11 cellular contexts compared by ENCODE assay signal in genomic region chr3:4754180-4755086, GRCh38.
A peak's percentile ranks its signal among the peaks of the same experiment; 100 is the strongest.
DNase-seq lines count a peak whose midpoint lies in the region; ATAC-seq lines count a peak whose summit lies in the region.
"Had no signal": no experiment of that assay in that cellular context is flagged by ENCODE, and none has a peak within 500 bp of the region (broad histone marks: within the 10 kb centered on the region; RNA-seq: fewer than 3 reads in every experiment).

No MANE protein-coding gene starts in this region.

- DNase-seq in activated CD8-positive, alpha-beta memory T cell treated with anti-CD3 and anti-CD28 coated beads, Interleukin-2, amount 10 ng/mL, durations not matched to agents 7 days and 5 days: peak; percentile 70
- DNase-seq in activated CD8-positive, alpha-beta memory T cell treated with anti-CD3 and anti-CD28 coated beads for 24 hours: no peak
- no peak for DNase-seq in stimulated activated naive CD8-positive, alpha-beta T cell treated with anti-CD3 and anti-CD28 coated beads, Interleukin-15, Interleukin-2, amounts not matched to agents 100 U/mL and 50 U/mL, for 24 hours
- DNase-seq in RPMI8226: no peak
- DNase-seq in NCI-H446 (lab: John Stamatoyannopoulos, UW): no peak
- no peak for DNase-seq in T1000 (lab: John Stamatoyannopoulos, UW)
- DNase-seq: activated CD8-positive, alpha-beta memory T cell treated with anti-CD3 and anti-CD28 coated beads, Interleukin-2, amount 50 U/mL, for 48 hours; GM23248 had no signal

- no peak overlapping the region for H3K4me3 Mint-ChIP-seq in activated CD8-positive, alpha-beta memory T cell treated with anti-CD3 and anti-CD28 coated beads, Interleukin-2, amount 10 ng/mL, durations not matched to agents 7 days and 5 days
- no peak overlapping the region for H3K4me3 Mint-ChIP-seq in T-helper 1 cell treated with Interleukin-12 subunit alpha and Interleukin-12 subunit beta and Interleukin-4 antibody, amounts not matched to agents 30 μg/mL and 1 μg/mL, for 36 hours

- peak overlapping the region; percentile 57 for H3K27ac Mint-ChIP-seq in activated CD8-positive, alpha-beta memory T cell treated with anti-CD3 and anti-CD28 coated beads, Interleukin-2, amount 10 ng/mL, durations not matched to agents 7 days and 5 days
- H3K27ac Mint-ChIP-seq in T-helper 1 cell treated with Interleukin-12 subunit alpha and Interleukin-12 subunit beta and Interleukin-4 antibody, amounts not matched to agents 30 μg/mL and 1 μg/mL, for 36 hours: peak overlapping the region; percentile 62

- H3K27me3 Mint-ChIP-seq in activated CD8-positive, alpha-beta memory T cell treated with anti-CD3 and anti-CD28 coated beads, Interleukin-2, amount 10 ng/mL, durations not matched to agents 7 days and 5 days: no peaks in the 10 kb centered on the region
- no peaks in the 10 kb centered on the region for H3K27me3 Mint-ChIP-seq in T-helper 1 cell treated with Interleukin-12 subunit alpha and Interleukin-12 subunit beta and Interleukin-4 antibody, amounts not matched to agents 30 μg/mL and 1 μg/mL, for 36 hours (ENCODE audit: low read depth)

- H3K36me3 Mint-ChIP-seq in activated CD8-positive, alpha-beta memory T cell treated with anti-CD3 and anti-CD28 coated beads, Interleukin-2, amount 10 ng/mL, durations not matched to agents 7 days and 5 days: peaks cover 58% of the 10 kb centered on the region
- peaks cover 47% of the 10 kb centered on the region for H3K36me3 Mint-ChIP-seq in T-helper 1 cell treated with Interleukin-12 subunit alpha and Interleukin-12 subunit beta and Interleukin-4 antibody, amounts not matched to agents 30 μg/mL and 1 μg/mL, for 36 hours (ENCODE audit: low read depth)

- ATAC-seq in activated CD8-positive, alpha-beta memory T cell treated with anti-CD3 and anti-CD28 coated beads, Interleukin-2, amount 10 ng/mL, durations not matched to agents 7 days and 5 days: peak; percentile 69
- peak; percentile 73 for ATAC-seq in HG02870 (IDR thresholded peaks at IDR 0.05; ENCODE audit: unreplicated experiment)
- ATAC-seq in stimulated activated naive CD8-positive, alpha-beta T cell treated with anti-CD3 and anti-CD28 coated beads, Interleukin-15, Interleukin-2, amounts not matched to agents 100 U/mL and 50 U/mL, for 24 hours: peak; percentile 44
- ATAC-seq: A549 had no signal

- CTCF ChIA-PET in activated CD8-positive, alpha-beta memory T cell treated with anti-CD3 and anti-CD28 coated beads, Interleukin-2, amount 10 ng/mL, durations not matched to agents 7 days and 5 days (lab: Charles Lee): no interaction called here

- H3K4me1 Mint-ChIP-seq in activated CD8-positive, alpha-beta memory T cell treated with anti-CD3 and anti-CD28 coated beads, Interleukin-2, amount 10 ng/mL, durations not matched to agents 7 days and 5 days: peaks cover 64% of the 10 kb centered on the region
- peaks cover 74% of the 10 kb centered on the region for H3K4me1 Mint-ChIP-seq in T-helper 1 cell treated with Interleukin-12 subunit alpha and Interleukin-12 subunit beta and Interleukin-4 antibody, amounts not matched to agents 30 μg/mL and 1 μg/mL, for 36 hours (ENCODE audit: low read depth)

- H3K9me3 Mint-ChIP-seq in activated CD8-positive, alpha-beta memory T cell treated with anti-CD3 and anti-CD28 coated beads, Interleukin-2, amount 10 ng/mL, durations not matched to agents 7 days and 5 days (ENCODE audit: low read depth): no peaks in the 10 kb centered on the region
- peaks cover 12% of the 10 kb centered on the region for H3K9me3 Mint-ChIP-seq in T-helper 1 cell treated with Interleukin-12 subunit alpha and Interleukin-12 subunit beta and Interleukin-4 antibody, amounts not matched to agents 30 μg/mL and 1 μg/mL, for 36 hours
